9 cellular contexts compared by ENCODE assay signal in the genomic region with DNA sequence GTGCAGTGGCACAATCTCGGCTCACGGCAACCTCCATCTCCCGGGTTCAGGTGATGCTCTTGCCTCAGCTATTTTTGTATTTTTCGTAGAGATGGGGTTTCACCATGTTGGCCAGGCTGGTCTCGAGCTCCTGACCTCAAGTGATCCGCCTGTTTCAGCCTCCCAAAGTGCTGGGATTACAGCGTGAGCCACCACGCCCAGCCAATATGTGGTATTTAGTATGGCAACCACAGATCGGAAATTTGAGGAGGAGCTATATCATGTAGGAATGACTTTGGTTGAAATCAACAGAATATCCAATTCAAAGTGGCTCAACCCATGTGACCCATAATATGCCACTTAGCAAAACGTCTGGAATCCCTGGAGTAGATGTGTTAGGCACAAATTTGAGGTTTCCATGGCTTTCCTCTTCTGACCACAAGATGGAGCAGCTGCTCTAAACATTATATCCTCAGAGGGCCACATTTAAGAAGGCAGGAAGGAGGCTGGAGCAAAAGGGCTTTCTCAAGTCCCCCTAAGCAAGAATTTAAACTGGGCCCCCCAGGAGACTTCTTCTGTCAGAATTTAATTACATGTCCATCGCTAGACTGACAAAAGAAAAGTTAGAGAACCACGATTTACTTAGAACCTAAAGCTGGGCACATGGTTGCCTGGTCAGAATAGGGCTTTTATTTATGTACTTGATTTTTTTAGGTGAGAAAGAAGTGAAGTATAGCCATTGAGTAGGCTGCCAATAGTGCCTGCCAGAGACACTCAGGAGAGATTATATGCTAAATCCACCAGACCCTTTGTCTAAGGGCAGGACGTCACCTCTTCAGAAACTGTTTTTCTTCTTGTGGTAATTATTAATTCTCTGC. TPM values are rescaled to one million over a fixed set of nuclear protein-coding genes. Genes with fewer than 3 reads are reported as not detected.
A peak's percentile ranks its signal among the peaks of the same experiment; 100 is the strongest.
DNase-seq lines count a peak whose midpoint lies in the region; ATAC-seq and TF ChIP-seq lines count a peak whose summit lies in the region.
"Had no signal": no experiment of that assay in that cellular context is flagged by ENCODE, and none has a peak within 500 bp of the region (broad histone marks: within the 10 kb centered on the region; RNA-seq: fewer than 3 reads in every experiment).

No MANE protein-coding gene starts in this region.

- H3K4me2 ChIP-seq in MM.1S (ENCODE audit: low read depth, low read length) = no peak overlapping the region
- no peak overlapping the region for H3K4me2 ChIP-seq in skeletal muscle satellite cell (ENCODE audit: low read length)
- H3K4me2 ChIP-seq: BLaER1 treated with 17β-estradiol and CSF1 and Interleukin-3, amounts not matched to agents 10 nM and 100 nM had no signal

- H3K4me1 ChIP-seq in MM.1S (ENCODE audit: low read length) = peaks cover 2% of the 10 kb centered on the region; the same call in 1 of the 2 replicates
- no peaks in the 10 kb centered on the region for H3K4me1 ChIP-seq in Panc1 (ENCODE audit: control insufficient read depth, insufficient read depth, low read length)
- H3K4me1 ChIP-seq in skeletal muscle satellite cell (ENCODE audit: control insufficient read depth, insufficient read depth, low read length) = no peaks in the 10 kb centered on the region
- H3K4me1 ChIP-seq: BLaER1 treated with 17β-estradiol and CSF1 and Interleukin-3, amounts not matched to agents 10 nM and 100 nM had no signal

- H3K27me3 ChIP-seq in MM.1S (replicated peaks; ENCODE audit: insufficient read depth, low read length) (no peaks in the 10 kb centered on the region), Panc1 (ENCODE audit: control insufficient read depth, insufficient read depth, low read length) (no peaks in the 10 kb centered on the region), skeletal muscle satellite cell (ENCODE audit: control insufficient read depth, insufficient read depth, low read length) (no peaks in the 10 kb centered on the region)
- H3K27me3 ChIP-seq: BLaER1 treated with 17β-estradiol and CSF1 and Interleukin-3, amounts not matched to agents 10 nM and 100 nM had no signal

- intact Hi-C loops in Panc1 (cut with micrococcal nuclease; ENCODE audit: unreplicated experiment) = loop anchor here (1.0 kb wide), 1 partner anchor 417 kb away; no protein-coding TSS in a partner anchor

- H3K27ac ChIP-seq in MM.1S (ENCODE audit: low read length) (no peak overlapping the region), Panc1 (ENCODE audit: low read length) (no peak overlapping the region)
- H3K27ac ChIP-seq: BLaER1 treated with 17β-estradiol and CSF1 and Interleukin-3, amounts not matched to agents 10 nM and 100 nM had no signal

- H3K9ac ChIP-seq in MM.1S (ENCODE audit: low read length) (no peak overlapping the region), skeletal muscle satellite cell (ENCODE audit: low read depth, low read length) (peak overlapping the region; percentile 18)
- H3K9ac ChIP-seq: BLaER1 treated with 17β-estradiol and CSF1 and Interleukin-3, amounts not matched to agents 10 nM and 100 nM had no signal

- H3K9me3 ChIP-seq in MM.1S (replicated peaks; ENCODE audit: insufficient read depth, low read length) (no peaks in the 10 kb centered on the region), Panc1 (ENCODE audit: control insufficient read depth, insufficient read depth, low read depth, low read length) (no peaks in the 10 kb centered on the region), skeletal muscle satellite cell (replicated peaks; ENCODE audit: low read length) (no peaks in the 10 kb centered on the region)
- H3K9me3 ChIP-seq: BLaER1 treated with 17β-estradiol and CSF1 and Interleukin-3, amounts not matched to agents 10 nM and 100 nM had no signal

- H4K20me1 ChIP-seq in MM.1S (ENCODE audit: insufficient read depth, low read length) = no peaks in the 10 kb centered on the region; the same call in 1 of the 2 replicates
- H4K20me1 ChIP-seq: BLaER1 treated with 17β-estradiol and CSF1 and Interleukin-3, amounts not matched to agents 10 nM and 100 nM had no signal

- CTCF ChIA-PET in Panc1 (lab: Charles Lee) = interaction anchor here (0.5 to 2.4 kb wide), 5 partner anchors 35 to 420 kb away, joined by 3 to 13 read pairs (median 3); no protein-coding TSS in a partner anchor

- POLR2A ChIA-PET in Panc1 (lab: Charles Lee) = interaction anchor here (0.7 kb wide), 1 partner anchor 34 kb away, joined by 3 read pairs; no protein-coding TSS in a partner anchor

- no peak overlapping the region for H2AFZ ChIP-seq in MM.1S (ENCODE audit: low read length)

- H3K4me3 ChIP-seq in MM.1S (ENCODE audit: low read length) (no peak overlapping the region), Panc1 (ENCODE audit: low read depth in 2 of 2, low read length in 2 of 2) (no peak overlapping the region), skeletal muscle satellite cell (ENCODE audit: low read length) (no peak overlapping the region)
- H3K4me3 ChIP-seq: BLaER1 treated with 17β-estradiol and CSF1 and Interleukin-3, amounts not matched to agents 10 nM and 100 nM had no signal

- H3K36me3 ChIP-seq in MM.1S (replicated peaks; ENCODE audit: insufficient read depth, low read length) (no peaks in the 10 kb centered on the region), Panc1 (ENCODE audit: control insufficient read depth, insufficient read depth, low read length) (no peaks in the 10 kb centered on the region), skeletal muscle satellite cell (ENCODE audit: insufficient read depth, low read length) (no peaks in the 10 kb centered on the region)
- H3K36me3 ChIP-seq: BLaER1 treated with 17β-estradiol and CSF1 and Interleukin-3, amounts not matched to agents 10 nM and 100 nM had no signal

- BruUV-seq in Panc1 (replicated peaks; lab: Mats Ljungman, UMichigan) = no TSS peak

- ATAC-seq in Panc1 (peak; percentile 95), HG03108 (IDR thresholded peaks at IDR 0.05; ENCODE audit: unreplicated experiment) (no peak)

- H3F3A ChIP-seq in MM.1S (ENCODE audit: insufficient read depth, low read length) = no peaks in the 10 kb centered on the region

- DNase-seq in activated CD4-positive, CD25-positive, alpha-beta regulatory T cell treated with anti-CD3 and anti-CD28 coated beads, Interleukin-2, amount 50 U/mL, for 16 hours (ENCODE audit: low read depth, low spot score) = peak; percentile 6
- DNase-seq in activated CD4-positive, CD25-positive, alpha-beta regulatory T cell treated with anti-CD3 and anti-CD28 coated beads, Interleukin-2, amount 50 U/mL, for 72 hours = no peak
- DNase-seq in MM.1S (peak; percentile 64), Panc1 (ENCODE audit: low read depth, low spot score) (peak; percentile 68), astrocyte of the hippocampus (ENCODE audit: low read depth, low spot score) (peak; percentile 84), iPS DF 4.7 (ENCODE audit: extremely low read depth, low spot score) (peak; percentile 53)

- in situ Hi-C loops in Panc1 (cut with HindIII; ENCODE audit: low pct_unique_long_range_greater_than_20kb, low sequenced_read_pairs) = no loop called here

- no peaks in the 10 kb centered on the region for H3K79me2 ChIP-seq in MM.1S (ENCODE audit: low read length)

- TF ChIP-seq CTCF in MM.1S (IDR thresholded peaks at IDR 0.05; ENCODE audit: low read length) (peak; percentile 82), Panc1 (IDR thresholded peaks at IDR 0.05) (peak; percentile 88)

- H3K9me2 ChIP-seq in MM.1S (replicated peaks; ENCODE audit: insufficient read depth, low read length) = no peaks in the 10 kb centered on the region

RNA-seq across cellular contexts. Expression of gene ITSN2, which starts 49.6 kb away (rescaled TPM):
- 57.7 TPM for total RNA-seq in Panc1 (2021; ENCODE audit: unreplicated experiment)
- polyA plus RNA-seq in Panc1 (2012; ENCODE audit: insufficient read length) = 24.1 TPM
- total RNA-seq in skeletal muscle satellite cell (2012; rRNA removed) = 17.7 and 23.6 TPM in 2 replicates
